9 cellular contexts compared by ENCODE assay signal in the genomic region with DNA sequence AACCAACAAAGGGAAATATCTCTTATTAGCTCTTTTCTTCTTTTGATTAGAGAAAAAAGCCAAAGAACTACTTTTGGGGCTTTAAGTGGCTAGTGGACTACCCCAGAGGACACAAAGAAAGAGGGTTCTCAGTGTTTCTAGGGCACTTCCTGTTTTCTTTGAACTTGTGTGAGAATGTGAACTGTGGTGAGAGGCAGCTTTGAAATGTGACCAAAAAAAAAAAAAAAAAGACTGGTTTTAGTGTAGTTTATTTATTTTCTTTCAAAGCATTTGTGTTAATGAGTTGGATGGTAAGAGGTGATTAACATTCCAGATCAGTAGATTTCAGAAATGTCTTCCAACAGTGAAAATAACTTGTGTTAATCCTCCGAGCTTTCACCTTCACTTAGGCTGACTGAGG. TPM values are rescaled to one million over a fixed set of nuclear protein-coding genes. Genes with fewer than 3 reads are reported as not detected.
DNase-seq lines count a peak whose midpoint lies in the region; ATAC-seq, FAIRE-seq and TF ChIP-seq lines count a peak whose summit lies in the region.
"Had no signal": no experiment of that assay in that cellular context is flagged by ENCODE, and none has a peak within 500 bp of the region (broad histone marks: within the 10 kb centered on the region; RNA-seq: fewer than 3 reads in every experiment).

No MANE protein-coding gene starts in this region.

- POLR2A ChIA-PET in HepG2 (lab: Yijun Ruan, JAX) = interaction anchor here (0.6 kb wide), 1 partner anchor 1109 kb away, joined by 3 read pairs; no protein-coding TSS in a partner anchor

- TF ChIP-seq EP300 in HepG2 (IDR thresholded peaks at IDR 0.05; ENCODE audit: low read depth in 2 of 2, low read length in 2 of 2) (no peak), HepG2 (CRISPR knock-in tag; IDR thresholded peaks at IDR 0.05; ENCODE audit: borderline replicate concordance) (no peak)

- TF ChIP-seq CTCF in GM13977 (IDR thresholded peaks at IDR 0.05; ENCODE audit: extremely low read depth, insufficient read depth, missing control alignments) (no peak), HepG2 (CRISPR knock-in tag; IDR thresholded peaks at IDR 0.05) (no peak)

- no peak overlapping the region for H3K9ac ChIP-seq in HepG2 (ENCODE audit: insufficient read depth, low read depth, low read length)

- no peak for FAIRE-seq in HepG2 (lab: Jason Lieb, UNC)
- FAIRE-seq: GM12892 had no signal

- H3K27me3 ChIP-seq in HepG2 (ENCODE audit: control insufficient read depth in 1 of 2, insufficient read depth in 2 of 2, low read length in 2 of 2) = no peaks in the 10 kb centered on the region

- peak overlapping the region; percentile 32; the same call in 1 of the 2 replicates for H3K4me2 ChIP-seq in HepG2 (ENCODE audit: low read depth, low read length)

- H3K4me1 ChIP-seq in HepG2 (ENCODE audit: insufficient read depth, low read length) = peaks cover 12% of the 10 kb centered on the region

- no peaks in the 10 kb centered on the region for H4K20me1 ChIP-seq in HepG2 (ENCODE audit: insufficient read depth, low read length)

- intact Hi-C loops in HepG2 (cut with micrococcal nuclease; ENCODE audit: unreplicated experiment) = no loop called here

- TF ChIP-seq RAD21 in HepG2 (CRISPR knock-in tag; IDR thresholded peaks at IDR 0.05) = no peak

- WGBS in HepG2 (ENCODE audit: low lambda C conversion rate) = 60% methylated on average over 1 of the region's 1 CpG

- CTCF ChIA-PET in HepG2 (lab: Yijun Ruan, JAX; ENCODE audit: low intra/inter-chr PET ratio, low total read pairs) = no interaction called here

- H3K4me3 ChIP-seq in HepG2 (replicated peaks in 1 of 3; ENCODE audit: insufficient read depth in 1 of 3, low read depth in 2 of 3, low read length in 3 of 3) = no peak overlapping the region

- no peak overlapping the region for H2AFZ ChIP-seq in HepG2 (ENCODE audit: low read length)

- no peak for TF ChIP-seq POLR2A in HepG2 (IDR thresholded peaks at IDR 0.05; ENCODE audit: insufficient read depth in 1 of 2, low read depth in 2 of 2, low read length in 2 of 2)

- peaks cover 0 to 4% of the 10 kb centered on the region in 2 experiments; a peak in 1 of 5 replicates for H3K36me3 ChIP-seq in HepG2 (replicated peaks in 1 of 2; ENCODE audit: control insufficient read depth in 1 of 2, insufficient read depth in 2 of 2, low read length in 2 of 2)

- no TSS peak for BruUV-seq in HepG2 (replicated peaks; lab: Mats Ljungman, UMichigan)

- in situ Hi-C loops in GM13977 (cut with MboI; ENCODE audit: low pct_unique_long_range_greater_than_20kb, low sequenced_read_pairs, unreplicated experiment) (no loop called here), HepG2 (cut with HindIII; ENCODE audit: extremely low pct_ligation_motif_present, low pct_unique_long_range_greater_than_20kb) (no loop called here)

- H3K27ac ChIP-seq in HepG2 (ENCODE audit: extremely low read length, insufficient read depth, low read length) = no peak overlapping the region

- peak; percentile 62 for ATAC-seq in HG02588 (IDR thresholded peaks at IDR 0.05; ENCODE audit: unreplicated experiment)
- ATAC-seq in HepG2 = peak; percentile 46; the same call in 1 of the 3 replicates

- no peaks in the 10 kb centered on the region for H3K79me2 ChIP-seq in HepG2 (ENCODE audit: insufficient read depth, low read length)

- DNase-seq in GM13977 (ENCODE audit: low spot score) = peak; percentile 46
- DNase-seq in NOMO-1 treated with DMSO at 0.1 percent for 48 hours (lab: John Stamatoyannopoulos, UW; ENCODE audit: unreplicated experiment) = peak; percentile 46
- no peak for DNase-seq in HepG2 (ENCODE audit: low spot score)
- no peak for DNase-seq in NCI-H510A (lab: John Stamatoyannopoulos, UW)
- no peak for DNase-seq in stimulated activated CD8-positive, alpha-beta memory T cell treated with anti-CD3 and anti-CD28 coated beads, Interleukin-4, amount 100 ng/mL, for 48 hours
- no peak for DNase-seq in NCI-H2081 treated with DMSO at 0.1 percent for 48 hours (lab: John Stamatoyannopoulos, UW)
- no peak for DNase-seq in DMS53 treated with DMSO at 0.1 percent for 48 hours (lab: John Stamatoyannopoulos, UW; ENCODE audit: unreplicated experiment)

- H3K9me3 ChIP-seq in HepG2 (ENCODE audit: low read length) = no peaks in the 10 kb centered on the region

TF ChIP-seq in HepG2, 621 proteins besides CTCF, POLR2A, EP300 and RAD21:
- TF ChIP-seq ZNF850 (CRISPR knock-in tag; conservative IDR thresholded peaks at IDR 0.05) = no peak
- TF ChIP-seq, protein P1, sequence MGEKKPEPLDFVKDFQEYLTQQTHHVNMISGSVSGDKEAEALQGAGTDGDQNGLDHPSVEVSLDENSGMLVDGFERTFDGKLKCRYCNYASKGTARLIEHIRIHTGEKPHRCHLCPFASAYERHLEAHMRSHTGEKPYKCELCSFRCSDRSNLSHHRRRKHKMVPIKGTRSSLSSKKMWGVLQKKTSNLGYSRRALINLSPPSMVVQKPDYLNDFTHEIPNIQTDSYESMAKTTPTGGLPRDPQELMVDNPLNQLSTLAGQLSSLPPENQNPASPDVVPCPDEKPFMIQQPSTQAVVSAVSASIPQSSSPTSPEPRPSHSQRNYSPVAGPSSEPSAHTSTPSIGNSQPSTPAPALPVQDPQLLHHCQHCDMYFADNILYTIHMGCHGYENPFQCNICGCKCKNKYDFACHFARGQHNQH (CRISPR knock-in tag; IDR thresholded peaks at IDR 0.05) = no peak
- no peak for TF ChIP-seq HMG20A (CRISPR knock-in tag; IDR thresholded peaks at IDR 0.05; ENCODE audit: borderline replicate concordance)
- no peak for TF ChIP-seq SNAPC2 (CRISPR knock-in tag; IDR thresholded peaks at IDR 0.05)
- no peak for TF ChIP-seq SSRP1 (CRISPR knock-in tag; IDR thresholded peaks at IDR 0.05)
- no peak for TF ChIP-seq ZNF317 (CRISPR knock-in tag; IDR thresholded peaks at IDR 0.05)
- no peak for TF ChIP-seq TBX3 (IDR thresholded peaks at IDR 0.05; ENCODE audit: borderline replicate concordance)
- no peak for TF ChIP-seq ATRX (CRISPR knock-in tag; IDR thresholded peaks at IDR 0.05; ENCODE audit: borderline replicate concordance)

RNA-seq across cellular contexts. Expression of gene SELENOT, which starts 32.4 kb away (rescaled TPM):
- 106 and 122 TPM in 2 replicates for total RNA-seq in HepG2 (2016; rRNA removed; fragmentation: Illumina TruSeq; extraction: Trizol)
- total RNA-seq in HepG2 (2016; cell fraction: cytosol; rRNA removed; fragmentation: Illumina TruSeq; extraction: Trizol; ENCODE audit: low read depth) = 22.6 and 24.8 TPM in 2 replicates
- 109 and 124 TPM in 2 replicates for total RNA-seq in HepG2 (2016; cell fraction: insoluble cytoplasmic fraction; rRNA removed; fragmentation: Illumina TruSeq; extraction: Trizol)
- 57.8 and 63.8 TPM in 2 replicates for total RNA-seq in HepG2 (2016; cell fraction: membrane; rRNA removed; fragmentation: Illumina TruSeq; extraction: Trizol)
- total RNA-seq in HepG2 (2016; cell fraction: nucleus; rRNA removed; fragmentation: Illumina TruSeq; extraction: Trizol) = 67.7 and 88.4 TPM in 2 replicates
- polyA plus RNA-seq in HepG2 (2011; rRNA removed) = 234 and 273 TPM in 2 replicates
- polyA plus RNA-seq in HepG2 (2011; cell fraction: cytosol; rRNA removed) = 115 and 155 TPM in 2 replicates
- polyA plus RNA-seq in HepG2 (2011; cell fraction: nucleus; rRNA removed) = 44.2 and 52.8 TPM in 2 replicates
- 41.0 and 52.5 TPM in 2 replicates for polyA plus RNA-seq in HepG2 (2012)
- 10.6 and 12.5 TPM in 2 replicates for polyA plus RNA-seq in HepG2 (2016; cell fraction: cytosol; fragmentation: Illumina TruSeq; extraction: Trizol; ENCODE audit: low read depth)
- 86.8 and 91.6 TPM in 2 replicates for polyA plus RNA-seq in HepG2 (2016; cell fraction: insoluble cytoplasmic fraction; fragmentation: Illumina TruSeq; extraction: Trizol; ENCODE audit: low read depth)
- polyA plus RNA-seq in HepG2 (2016; cell fraction: membrane; fragmentation: Illumina TruSeq; extraction: Trizol; ENCODE audit: low read depth) = 39.2 and 39.5 TPM in 2 replicates
- polyA plus RNA-seq in HepG2 (2016; cell fraction: nucleus; fragmentation: Illumina TruSeq; extraction: Trizol; ENCODE audit: insufficient read depth, low read depth) = 107 and 110 TPM in 2 replicates
- polyA minus RNA-seq in HepG2 (2011; rRNA and poly(A)+ RNA removed; ENCODE audit: low replicate concordance) = 144 and 312 TPM in 2 replicates
- polyA minus RNA-seq in HepG2 (2011; cell fraction: cytosol; rRNA and poly(A)+ RNA removed) = 62.6 and 74.9 TPM in 2 replicates
- 42.1 and 48.0 TPM in 2 replicates for polyA minus RNA-seq in HepG2 (2011; cell fraction: nucleus; rRNA and poly(A)+ RNA removed)

Comparison
In these comparisons a context has a peak if more than half of its experiments do, and no peak if none do; other contexts are left out.
1. DNase-seq: peak in GM13977 (single experiment) and NOMO-1 treated with DMSO at 0.1 percent for 48 hours (single experiment); none in HepG2 (single experiment), NCI-H510A (single experiment), stimulated activated CD8-positive, alpha-beta memory T cell treated with anti-CD3 and anti-CD28 coated beads, Interleukin-4, amount 100 ng/mL, for 48 hours (single experiment), NCI-H2081 treated with DMSO at 0.1 percent for 48 hours (single experiment) and DMS53 treated with DMSO at 0.1 percent for 48 hours (single experiment).